9 cellular contexts compared by ENCODE assay signal in genomic region chr5:35859101-35859661, GRCh38. TPM values are rescaled to one million over a fixed set of nuclear protein-coding genes. Genes with fewer than 3 reads are reported as not detected.
A peak's percentile ranks its signal among the peaks of the same experiment; 100 is the strongest.
DNase-seq lines count a peak whose midpoint lies in the region; ATAC-seq and TF ChIP-seq lines count a peak whose summit lies in the region.
"Had no signal": no experiment of that assay in that cellular context is flagged by ENCODE, and none has a peak within 500 bp of the region (broad histone marks: within the 10 kb centered on the region; RNA-seq: fewer than 3 reads in every experiment).

No MANE protein-coding gene starts in this region.

- H3K36me3 ChIP-seq in GM23338 (ENCODE audit: insufficient read depth) (no peaks in the 10 kb centered on the region), smooth muscle cell (ENCODE audit: low read depth) (peaks cover 2% of the 10 kb centered on the region)

- no peak overlapping the region for H3K4me3 Mint-ChIP-seq in GM23338

- peak; percentile 2 for DNase-seq in GM23338 (ENCODE audit: low spot score)
- DNase-seq in OCI-M1 (lab: John Stamatoyannopoulos, UW) = peak; percentile 13
- peak; percentile 24 for DNase-seq in epithelial cell of esophagus (ENCODE audit: low read depth)
- DNase-seq in smooth muscle cell (lab: John Stamatoyannopoulos, UW; ENCODE audit: unreplicated experiment) = no peak
- no peak for DNase-seq in NCI-H510A treated with DMSO at 0.1 percent for 48 hours (lab: John Stamatoyannopoulos, UW)
- no peak for DNase-seq in cerebellar nuclear complex (lab: John Stamatoyannopoulos, UW)
- DNase-seq in stimulated activated CD4-positive, alpha-beta T cell treated with anti-CD3 and anti-CD28 coated beads, Interleukin-2, amount 100 ng/mL, for 24 hours = no peak
- DNase-seq: SIG-M5 had no signal

- H3K9me3 Mint-ChIP-seq in GM23338 = 0 out of 3 replicates have a peak, but pooled peaks cover 2% of the 10 kb centered on the region

- WGBS in smooth muscle cell (ENCODE audit: low lambda C conversion rate) = 40% methylated on average over 3 of the region's 3 CpGs

- no peaks in the 10 kb centered on the region for H3K27me3 Mint-ChIP-seq in GM23338 (ENCODE audit: insufficient read depth, low read depth, poor library complexity)

- peak overlapping the region; percentile 14 for H3K9ac ChIP-seq in smooth muscle cell (ENCODE audit: low read depth)

- H3K4me1 Mint-ChIP-seq in GM23338 = peaks cover 28% of the 10 kb centered on the region

- H3K4me2 ChIP-seq in GM23338 (peak overlapping the region; percentile 35), smooth muscle cell (peak overlapping the region; percentile 79)

- H3F3A ChIP-seq in GM23338 (replicated peaks; ENCODE audit: low read depth) (no peaks in the 10 kb centered on the region), smooth muscle cell (ENCODE audit: low read depth) (peaks cover 16% of the 10 kb centered on the region)

- H3K27ac Mint-ChIP-seq in GM23338 = 0 out of 2 replicates have a peak overlapping the region, but pooled peaks have one; percentile 3

- H3K4me1 ChIP-seq in GM23338 (ENCODE audit: insufficient read depth) (peaks cover 41% of the 10 kb centered on the region), smooth muscle cell (ENCODE audit: low read depth) (peaks cover 31% of the 10 kb centered on the region)

- H3K27me3 ChIP-seq in GM23338 (ENCODE audit: insufficient read depth) (no peaks in the 10 kb centered on the region), smooth muscle cell (ENCODE audit: low read depth) (no peaks in the 10 kb centered on the region)

- H2AFZ ChIP-seq in GM23338 (no peak overlapping the region; the same call in 1 of the 2 replicates), smooth muscle cell (ENCODE audit: low read depth) (peak overlapping the region; percentile 30)

- H3K27ac ChIP-seq in GM23338 (ENCODE audit: low read depth) (no peak overlapping the region), smooth muscle cell (ENCODE audit: low read depth) (peak overlapping the region; percentile 88)

- no peaks in the 10 kb centered on the region; the same call in 2 of the 3 replicates for H3K36me3 Mint-ChIP-seq in GM23338 (ENCODE audit: low read depth)

- peaks cover 7% of the 10 kb centered on the region for H3K9me2 ChIP-seq in GM23338 (ENCODE audit: insufficient read depth)

- H3K4me3 ChIP-seq in GM23338 = no peak overlapping the region
- H3K4me3 ChIP-seq in epithelial cell of esophagus (ENCODE audit: low read length) = no peak overlapping the region
- no peak overlapping the region for H3K4me3 ChIP-seq in smooth muscle cell

- no peaks in the 10 kb centered on the region for H3K79me2 ChIP-seq in GM23338 (replicated peaks; ENCODE audit: insufficient read depth)
- no peaks in the 10 kb centered on the region for H3K79me2 ChIP-seq in smooth muscle cell (ENCODE audit: low read depth)

- H4K20me1 ChIP-seq in GM23338 (replicated peaks; ENCODE audit: insufficient read depth) (no peaks in the 10 kb centered on the region), smooth muscle cell (ENCODE audit: low read depth) (no peaks in the 10 kb centered on the region)

- ATAC-seq in GM23338 (peak; percentile 72), HG02870 (IDR thresholded peaks at IDR 0.05; ENCODE audit: unreplicated experiment) (no peak)

- TF ChIP-seq CTCF in GM23338 (conservative IDR thresholded peaks at IDR 0.05; ENCODE audit: low read depth in 2 of 2) = no peak
- TF ChIP-seq CTCF in epithelial cell of esophagus (IDR thresholded peaks at IDR 0.05; ENCODE audit: insufficient read depth, low read depth, low read length, missing control alignments) = no peak
- TF ChIP-seq CTCF in smooth muscle cell (IDR thresholded peaks at IDR 0.05; ENCODE audit: borderline replicate concordance, insufficient read depth, poor library complexity, severe bottlenecking) = no peak

- no peaks in the 10 kb centered on the region for H3K9me3 ChIP-seq in smooth muscle cell (replicated peaks; ENCODE audit: low read depth)

TF ChIP-seq in GM23338, 12 proteins besides CTCF, POLR2A, EP300 and RAD21 (continues in another document):
- TF ChIP-seq ZNF331 (CRISPR knock-in tag; IDR thresholded peaks at IDR 0.05; ENCODE audit: low read depth) (no peak), POLR2AphosphoS5 (IDR thresholded peaks at IDR 0.05; ENCODE audit: low read depth) (no peak), ZNF462 (CRISPR knock-in tag; IDR thresholded peaks at IDR 0.05) (no peak), JUNB (IDR thresholded peaks at IDR 0.05; ENCODE audit: unreplicated experiment) (no peak), CREB1 (CRISPR knock-in tag; IDR thresholded peaks at IDR 0.05; ENCODE audit: low read depth) (no peak), ZNF114 (CRISPR knock-in tag; IDR thresholded peaks at IDR 0.05) (no peak)

RNA-seq across cellular contexts. Expression of gene IL7R, which starts 2.5 kb away (rescaled TPM):
- not detected in 2 replicates for total RNA-seq in GM23338 (2014; rRNA removed; shearing (Covaris generic))
- polyA plus RNA-seq in GM23338 (2016; fragmentation: Nextera tagmentation; extraction: Ambion mirVana) (not detected in 2 replicates), smooth muscle cell (4.4 and 11.5 TPM in 2 replicates)
- total RNA-seq in smooth muscle cell = 15.9 and 16.6 TPM in 2 replicates

Comparison
In these comparisons a context has a peak if more than half of its experiments do, and no peak if none do; other contexts are left out.
1. DNase-seq: peak in GM23338 (single experiment), OCI-M1 (single experiment) and epithelial cell of esophagus (single experiment); none in smooth muscle cell (single experiment), NCI-H510A treated with DMSO at 0.1 percent for 48 hours (single experiment), cerebellar nuclear complex (0 of 2) and stimulated activated CD4-positive, alpha-beta T cell treated with anti-CD3 and anti-CD28 coated beads, Interleukin-2, amount 100 ng/mL, for 24 hours (0 of 2).
2. RNA of gene IL7R, which starts 2.5 kb away (total RNA-seq): 15.9 to 16.6 TPM in smooth muscle cell; not detected in GM23338; every median in the first group is over 10 times any median in the second.